7 cellular contexts compared by ENCODE assay signal in the genomic region with DNA sequence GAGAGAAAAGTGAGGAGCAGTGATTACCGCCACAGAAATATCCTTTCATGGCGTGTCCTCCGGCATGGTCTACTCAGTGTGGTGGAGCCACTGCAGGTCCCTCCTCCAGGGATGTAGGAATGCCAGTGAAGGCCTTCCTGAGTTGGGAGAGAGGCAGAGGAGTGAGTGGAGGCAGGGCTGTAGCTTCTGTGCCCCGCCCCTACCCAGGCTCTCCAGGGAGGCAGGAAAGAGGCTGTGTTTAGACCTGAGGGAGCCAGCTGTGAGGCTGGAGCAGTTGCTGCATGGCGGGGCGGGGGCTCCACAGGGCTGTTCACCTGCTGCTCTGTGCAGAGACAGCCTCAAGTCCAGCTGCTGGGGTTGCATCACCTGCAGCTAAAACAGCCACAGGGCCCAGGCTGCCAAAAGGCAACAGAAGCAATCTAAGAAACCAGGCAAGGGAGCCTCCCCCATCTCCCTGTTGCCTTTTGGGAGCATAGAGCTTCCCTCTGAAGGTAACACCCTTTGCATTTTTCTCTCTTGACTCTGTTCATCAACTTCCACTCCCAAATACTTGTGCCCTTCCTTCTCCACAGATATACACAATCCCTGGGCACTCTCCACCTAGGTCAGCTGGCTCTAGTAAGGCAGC. TPM values are rescaled to one million over a fixed set of nuclear protein-coding genes. Genes with fewer than 3 reads are reported as not detected.
DNase-seq lines count a peak whose midpoint lies in the region; ATAC-seq and TF ChIP-seq lines count a peak whose summit lies in the region.
"Had no signal": no experiment of that assay in that cellular context is flagged by ENCODE, and none has a peak within 500 bp of the region (broad histone marks: within the 10 kb centered on the region; RNA-seq: fewer than 3 reads in every experiment).

No MANE protein-coding gene starts in this region.

- in situ Hi-C loops in IMR-90 (cut with MboI; ENCODE audit: low sequenced_read_pairs): no loop called here

- POLR2A ChIA-PET in IMR-90 (lab: Charles Lee; ENCODE audit: unreplicated experiment): no interaction called here
- POLR2A ChIA-PET in activated CD4-positive, alpha-beta T cell treated with anti-CD3 and anti-CD28 coated beads for 36 hours (lab: Charles Lee): no interaction called here

- peaks cover 29% of the 10 kb centered on the region for H3K4me1 Mint-ChIP-seq in activated CD4-positive, alpha-beta T cell treated with anti-CD3 and anti-CD28 coated beads for 36 hours

- no peaks in the 10 kb centered on the region for H4K20me1 ChIP-seq in IMR-90 (ENCODE audit: insufficient read depth, low read length)

- H3K18ac ChIP-seq in IMR-90 (ENCODE audit: low read depth, low read length) (no peak overlapping the region), trophoblast cell (ENCODE audit: low read length) (no peak overlapping the region)

- peak overlapping the region; percentile 73 for H2AK9ac ChIP-seq in IMR-90 (replicated peaks; ENCODE audit: low read depth, low read length, poor library complexity)

- H3K9me3 ChIP-seq in IMR-90 (ENCODE audit: control insufficient read depth, insufficient read depth, low read length) (no peaks in the 10 kb centered on the region), trophoblast cell (ENCODE audit: insufficient read depth, low read depth, low read length) (no peaks in the 10 kb centered on the region)

- no peak overlapping the region for H3K23ac ChIP-seq in IMR-90 (ENCODE audit: low read depth, low read length)
- no peak overlapping the region for H3K23ac ChIP-seq in trophoblast cell (ENCODE audit: low read length)

- H3K36me3 Mint-ChIP-seq in activated CD4-positive, alpha-beta T cell treated with anti-CD3 and anti-CD28 coated beads for 36 hours (ENCODE audit: low read depth): no peaks in the 10 kb centered on the region

- H2BK120ac ChIP-seq in IMR-90 (ENCODE audit: low read depth, low read length) (no peak overlapping the region), trophoblast cell (ENCODE audit: insufficient read depth, low read length, poor library complexity) (no peak overlapping the region)

- H3K27ac ChIP-seq in IMR-90 (ENCODE audit: insufficient read depth, low read length): no peak overlapping the region
- peak overlapping the region; percentile 8 for H3K27ac ChIP-seq in trophoblast cell (ENCODE audit: low read depth, low read length)

- no peak for DNase-seq in IMR-90
- peak; percentile 97 to 99 for DNase-seq in SHP77 (lab: John Stamatoyannopoulos, UW)
- peak; percentile 71 to 72 for DNase-seq in trophoblast cell
- no peak for DNase-seq in activated CD4-positive, alpha-beta T cell treated with anti-CD3 and anti-CD28 coated beads for 36 hours
- DNase-seq: SW 1271 had no signal

- no peak overlapping the region for H4K12ac ChIP-seq in trophoblast cell (ENCODE audit: low read depth, low read length)

- peak; percentile 38 for ATAC-seq in IMR-90 (ENCODE audit: low read depth)
- no peak for ATAC-seq in activated CD4-positive, alpha-beta T cell treated with anti-CD3 and anti-CD28 coated beads for 36 hours
- no peak for ATAC-seq in GM19395 (IDR thresholded peaks at IDR 0.05; ENCODE audit: unreplicated experiment)
- ATAC-seq in HG02610 (IDR thresholded peaks at IDR 0.05; ENCODE audit: unreplicated experiment): no peak

- no peak for TF ChIP-seq POLR2A in IMR-90 (IDR thresholded peaks at IDR 0.05; ENCODE audit: low read depth, low read length)

- H4K5ac ChIP-seq in IMR-90 (ENCODE audit: low read depth, low read length): no peak overlapping the region

- H3K9ac ChIP-seq in IMR-90 (ENCODE audit: low read depth, low read length) (no peak overlapping the region), trophoblast cell (ENCODE audit: low read length) (no peak overlapping the region)

- peak overlapping the region; percentile 84 for H2AFZ ChIP-seq in IMR-90 (replicated peaks; ENCODE audit: low read length, poor library complexity)
- no peak overlapping the region for H2AFZ ChIP-seq in trophoblast cell (ENCODE audit: insufficient read depth, low read length, poor library complexity)

- no peak overlapping the region for H2BK15ac ChIP-seq in IMR-90 (ENCODE audit: low read depth, low read length)

- dilution Hi-C loops in IMR-90 (cut with HindIII; ENCODE audit: low sequenced_read_pairs, unreplicated experiment): no loop called here

- H2BK5ac ChIP-seq in IMR-90 (ENCODE audit: low read depth, low read length, poor library complexity, severe bottlenecking) (no peak overlapping the region), trophoblast cell (ENCODE audit: low read depth, low read length, poor library complexity) (no peak overlapping the region)

- no TSS peak for BruUV-seq in IMR-90 (replicated peaks; lab: Mats Ljungman, UMichigan)

- H4K8ac ChIP-seq in IMR-90 (ENCODE audit: low read depth in 2 of 2, low read length in 2 of 2) (no peak overlapping the region), trophoblast cell (ENCODE audit: low read depth, low read length) (no peak overlapping the region)

- H3K56ac ChIP-seq in IMR-90 (ENCODE audit: extremely low read depth, insufficient read depth, low read length): no peak overlapping the region

- H2BK20ac ChIP-seq in IMR-90 (ENCODE audit: low read depth, low read length): no peak overlapping the region

- 80% methylated on average over 2 of the region's 6 CpGs; no CpG with 5 or more reads in 1 of the 2 experiments for whole genome bisulfite sequencing in IMR-90 (ENCODE audit: extremely low coverage in 2 of 2, insufficient read length in 1 of 2), 2 experiments
- no CpG with 5 or more reads among the region's 6 CpGs for WGBS in trophoblast cell (ENCODE audit: extremely low coverage, insufficient coverage, insufficient read length)

- H2BK12ac ChIP-seq in trophoblast cell (ENCODE audit: low read length): no peak overlapping the region

- H3K79me2 ChIP-seq in trophoblast cell (ENCODE audit: control insufficient read depth, insufficient read depth, low read length, poor library complexity): no peaks in the 10 kb centered on the region

- TF ChIP-seq RAD21 in IMR-90 (IDR thresholded peaks at IDR 0.05; ENCODE audit: low read length): no peak

- H3K36me3 ChIP-seq in IMR-90 (ENCODE audit: control insufficient read depth, insufficient read depth, low read length) (no peaks in the 10 kb centered on the region), trophoblast cell (ENCODE audit: control insufficient read depth in 1 of 2, insufficient read depth in 2 of 2, low read length in 2 of 2) (no peaks in the 10 kb centered on the region)

- H3K79me1 ChIP-seq in IMR-90 (ENCODE audit: low read depth in 1 of 2, low read length in 2 of 2) (peaks cover 0 to 4% of the 10 kb centered on the region in 2 experiments; a peak in 1 of 4 replicates), trophoblast cell (ENCODE audit: low read length) (no peaks in the 10 kb centered on the region)

- no peak overlapping the region for H3K27ac Mint-ChIP-seq in activated CD4-positive, alpha-beta T cell treated with anti-CD3 and anti-CD28 coated beads for 36 hours

- no peak overlapping the region for H3K4me2 ChIP-seq in IMR-90 (ENCODE audit: low read depth, low read length)
- peak overlapping the region; percentile 17 for H3K4me2 ChIP-seq in trophoblast cell (ENCODE audit: low read length)

- no peak overlapping the region for H3K4me3 Mint-ChIP-seq in activated CD4-positive, alpha-beta T cell treated with anti-CD3 and anti-CD28 coated beads for 36 hours

- H3K14ac ChIP-seq in IMR-90 (replicated peaks; ENCODE audit: low read depth, low read length): no peak overlapping the region
- H3K14ac ChIP-seq in trophoblast cell (ENCODE audit: low read length): no peak overlapping the region

- no peaks in the 10 kb centered on the region for H3K27me3 Mint-ChIP-seq in activated CD4-positive, alpha-beta T cell treated with anti-CD3 and anti-CD28 coated beads for 36 hours

- peaks cover 10% of the 10 kb centered on the region for H3K9me1 ChIP-seq in IMR-90 (ENCODE audit: insufficient read depth, low read length)

- no peak overlapping the region for H4K91ac ChIP-seq in IMR-90 (ENCODE audit: insufficient read depth, low read depth, low read length)
- no peak overlapping the region for H4K91ac ChIP-seq in trophoblast cell (ENCODE audit: low read depth, low read length)

- peaks cover 2% of the 10 kb centered on the region; the same call in 1 of the 2 replicates for H3K27me3 ChIP-seq in IMR-90 (ENCODE audit: control insufficient read depth, insufficient read depth, low read length)
- H3K27me3 ChIP-seq in trophoblast cell (ENCODE audit: insufficient read depth, low read length): no peaks in the 10 kb centered on the region

- intact Hi-C loops in IMR-90 (cut with micrococcal nuclease): no loop called here
- intact Hi-C loops in activated CD4-positive, alpha-beta T cell treated with anti-CD3 and anti-CD28 coated beads for 36 hours (cut with DNase I, micrococcal nuclease): no loop called here

- H3K4ac ChIP-seq in IMR-90 (ENCODE audit: low read depth, low read length) (no peak overlapping the region), trophoblast cell (ENCODE audit: low read depth, low read length) (no peak overlapping the region)

- no peak overlapping the region for H3K4me3 ChIP-seq in IMR-90 (ENCODE audit: insufficient read depth, low read depth, low read length)
- H3K4me3 ChIP-seq in trophoblast cell (ENCODE audit: low read depth, low read length): no peak overlapping the region

- H2AK5ac ChIP-seq in IMR-90 (ENCODE audit: low read depth, low read length) (no peak overlapping the region), trophoblast cell (ENCODE audit: low read length) (no peak overlapping the region)

- H3K4me1 ChIP-seq in IMR-90 (ENCODE audit: control insufficient read depth, insufficient read depth, low read length) (peaks cover 20% of the 10 kb centered on the region), trophoblast cell (ENCODE audit: control insufficient read depth in 1 of 2, insufficient read depth in 2 of 2, low read length in 2 of 2) (peaks cover 21 to 35% of the 10 kb centered on the region in 2 experiments)

- H3K9me3 Mint-ChIP-seq in activated CD4-positive, alpha-beta T cell treated with anti-CD3 and anti-CD28 coated beads for 36 hours (ENCODE audit: low read depth): no peaks in the 10 kb centered on the region

- CTCF ChIA-PET in IMR-90 (lab: Yijun Ruan, JAX): interaction anchor here (1.9 kb wide), 1 partner anchor 25 kb away, joined by 4 read pairs; the partner anchor contains the start of gene MINDY1
- CTCF ChIA-PET in activated CD4-positive, alpha-beta T cell treated with anti-CD3 and anti-CD28 coated beads for 36 hours (lab: Charles Lee): interaction anchor here (1.1 to 7.1 kb wide), 7 partner anchors 8 to 361 kb away, joined by 3 to 90 read pairs (median 19); partner anchors contain the start of genes C1orf56 and MINDY1

- TF ChIP-seq CTCF in IMR-90 (conservative IDR thresholded peaks at IDR 0.05; ENCODE audit: low read depth, low read length): no peak

RNA-seq across cellular contexts. Expression of gene ANXA9, which starts 0.8 kb away (rescaled TPM):
- total RNA-seq in IMR-90 (2012; rRNA removed): under 0.01 and 0.36 TPM in 2 replicates
- 0.16 and 0.21 TPM in 2 replicates for polyA plus RNA-seq in IMR-90 (2012; rRNA removed)
- polyA plus RNA-seq in IMR-90 (2012; cell fraction: cytosol; rRNA removed): 0.23 and 0.24 TPM in 2 replicates
- polyA plus RNA-seq in IMR-90 (2012; cell fraction: nucleus; rRNA removed; ENCODE audit: low replicate concordance): 0.25 and 0.26 TPM in 2 replicates
- 2.4 and 2.7 TPM in 2 replicates for polyA plus RNA-seq in trophoblast cell (2013)
- total RNA-seq in activated CD4-positive, alpha-beta T cell treated with anti-CD3 and anti-CD28 coated beads for 36 hours: under 1 TPM; 0.27 to 0.28 TPM

RNA-seq across cellular contexts. Expression of gene CERS2, which starts 6.7 kb away (rescaled TPM):
- 99.2 and 118 TPM in 2 replicates for total RNA-seq in IMR-90 (2012; rRNA removed)
- 126 and 127 TPM in 2 replicates for polyA plus RNA-seq in IMR-90 (2012; rRNA removed)
- polyA plus RNA-seq in IMR-90 (2012; cell fraction: cytosol; rRNA removed): 70.7 and 75.7 TPM in 2 replicates
- polyA plus RNA-seq in IMR-90 (2012; cell fraction: nucleus; rRNA removed; ENCODE audit: low replicate concordance): 51.7 and 154 TPM in 2 replicates
- 83.6 and 85.3 TPM in 2 replicates for polyA plus RNA-seq in trophoblast cell (2013)
- total RNA-seq in activated CD4-positive, alpha-beta T cell treated with anti-CD3 and anti-CD28 coated beads for 36 hours: 100 to 1,000 TPM; 134 to 151 TPM

RNA-seq across cellular contexts. Expression of gene MINDY1, which starts 25.4 kb away (rescaled TPM):
- 5.8 and 6.6 TPM in 2 replicates for total RNA-seq in IMR-90 (2012; rRNA removed)
- polyA plus RNA-seq in IMR-90 (2012; rRNA removed): 6.6 and 7.3 TPM in 2 replicates
- polyA plus RNA-seq in IMR-90 (2012; cell fraction: cytosol; rRNA removed): 5.4 and 6.1 TPM in 2 replicates
- polyA plus RNA-seq in IMR-90 (2012; cell fraction: nucleus; rRNA removed; ENCODE audit: low replicate concordance): 18.8 TPM in 2 replicates
- polyA plus RNA-seq in trophoblast cell (2013): 2.8 and 3.1 TPM in 2 replicates
- 10 to 100 TPM; 16.2 to 20.3 TPM for total RNA-seq in activated CD4-positive, alpha-beta T cell treated with anti-CD3 and anti-CD28 coated beads for 36 hours

RNA-seq across cellular contexts. Expression of gene PRUNE1, which starts 27.0 kb away (rescaled TPM):
- 7.9 and 8.6 TPM in 2 replicates for total RNA-seq in IMR-90 (2012; rRNA removed)
- 9.4 and 9.6 TPM in 2 replicates for polyA plus RNA-seq in IMR-90 (2012; rRNA removed)
- 4.6 and 6.5 TPM in 2 replicates for polyA plus RNA-seq in IMR-90 (2012; cell fraction: cytosol; rRNA removed)
- polyA plus RNA-seq in IMR-90 (2012; cell fraction: nucleus; rRNA removed; ENCODE audit: low replicate concordance): 3.4 and 9.4 TPM in 2 replicates
- 16.3 and 16.9 TPM in 2 replicates for polyA plus RNA-seq in trophoblast cell (2013)
- 10 to 100 TPM; 13.6 to 18.6 TPM for total RNA-seq in activated CD4-positive, alpha-beta T cell treated with anti-CD3 and anti-CD28 coated beads for 36 hours

RNA-seq across cellular contexts. Expression of gene BNIPL, which starts 55.1 kb away (rescaled TPM):
- under 0.01 TPM in 1 of 2 replicates, not detected in the other for total RNA-seq in IMR-90 (2012; rRNA removed)
- polyA plus RNA-seq in IMR-90 (2012; rRNA removed): 0.10 and 0.38 TPM in 2 replicates
- 0.05 and 0.15 TPM in 2 replicates for polyA plus RNA-seq in IMR-90 (2012; cell fraction: cytosol; rRNA removed)
- polyA plus RNA-seq in IMR-90 (2012; cell fraction: nucleus; rRNA removed; ENCODE audit: low replicate concordance): 0.79 and 1.3 TPM in 2 replicates
- polyA plus RNA-seq in trophoblast cell (2013): 0.77 and 0.82 TPM in 2 replicates
- total RNA-seq in activated CD4-positive, alpha-beta T cell treated with anti-CD3 and anti-CD28 coated beads for 36 hours: 1 to 10 TPM in 1 of 2 experiments, under 1 TPM in 1; 0.98 to 1.6 TPM

Comparison
In these comparisons a context has a peak if more than half of its experiments do, and no peak if none do; other contexts are left out.
1. DNase-seq: peak in SHP77 (2 of 2) and trophoblast cell (2 of 2); none in IMR-90 (single experiment) and activated CD4-positive, alpha-beta T cell treated with anti-CD3 and anti-CD28 coated beads for 36 hours (single experiment).